Comparison of ENCODE assay signal across 8 cellular contexts in the genomic region with DNA sequence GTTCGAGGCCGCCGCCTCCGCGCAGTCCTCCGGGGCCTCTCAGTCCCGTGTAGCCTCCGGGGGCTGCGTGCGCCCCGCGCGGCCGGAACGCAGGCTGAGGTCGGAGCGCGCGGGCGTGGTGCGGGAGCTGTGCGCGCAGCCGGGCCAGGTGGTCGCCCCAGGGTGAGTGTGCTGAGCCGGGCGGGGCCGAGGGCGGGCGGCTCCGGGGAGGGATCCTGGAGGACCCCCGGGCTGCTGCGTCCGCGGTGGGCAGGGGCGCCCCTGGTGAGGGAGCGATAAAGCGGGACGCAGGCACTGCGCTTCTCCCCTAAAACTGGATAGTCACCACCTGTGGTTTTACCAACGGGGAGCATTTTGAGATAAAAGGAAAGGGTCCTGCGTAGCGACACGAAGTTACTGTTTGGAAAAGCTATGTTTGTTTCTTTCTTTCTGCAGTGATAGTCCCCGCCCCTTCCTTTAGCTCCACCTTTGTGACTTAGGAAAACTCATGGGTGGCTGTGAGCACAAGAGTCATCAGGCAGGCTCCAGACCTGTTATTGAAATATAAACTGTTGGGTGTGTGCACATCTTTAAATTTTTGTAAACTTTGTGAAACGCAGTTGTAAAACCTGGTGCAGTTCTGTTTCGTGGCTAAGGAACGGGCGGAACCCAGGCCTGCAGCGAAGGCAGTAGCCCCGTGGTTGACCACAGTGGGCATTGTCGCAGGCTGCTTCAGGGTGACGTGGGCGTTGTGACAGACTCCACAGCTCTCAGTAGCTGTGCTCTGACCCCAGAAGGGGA. TPM values are rescaled to one million over a fixed set of nuclear protein-coding genes. Genes with fewer than 3 reads are reported as not detected.
DNase-seq lines count a peak whose midpoint lies in the region; ATAC-seq and TF ChIP-seq lines count a peak whose summit lies in the region.

No MANE protein-coding gene starts in this region.

- peaks cover 0 to 1% (median 0%) of the 10 kb centered on the region in 5 donors for H3K9me3 Mint-ChIP-seq in CD8-positive, alpha-beta memory T cell
- H3K9me3 Mint-ChIP-seq in type B pancreatic cell, result no peaks in the 10 kb centered on the region

- peaks cover 53% of the 10 kb centered on the region for H3K79me2 ChIP-seq in KMS-11 (ENCODE audit: insufficient read depth, low read depth)

- ATAC-seq in GM21390 (IDR thresholded peaks at IDR 0.05; ENCODE audit: unreplicated experiment), result peak; percentile 4

- H2AFZ ChIP-seq in KMS-11 (ENCODE audit: low read depth), result peak overlapping the region; percentile 89

- peaks cover 63% of the 10 kb centered on the region for H3K4me1 ChIP-seq in CD8-positive, alpha-beta memory T cell (ENCODE audit: insufficient read depth, low read length)
- peaks cover 17% of the 10 kb centered on the region for H3K4me1 ChIP-seq in KMS-11 (ENCODE audit: low read depth, poor library complexity, severe bottlenecking)
- peaks cover 26% of the 10 kb centered on the region for H3K4me1 ChIP-seq in muscle layer of colon (ENCODE audit: insufficient read depth, low read length)

- peak overlapping the region; percentile 87 to 97 (median 93) for H3K27ac Mint-ChIP-seq in CD8-positive, alpha-beta memory T cell
- peak overlapping the region; percentile 96 for H3K27ac Mint-ChIP-seq in type B pancreatic cell

- TF ChIP-seq CTCF in KMS-11 (conservative IDR thresholded peaks at IDR 0.05; ENCODE audit: low read depth, low read length) (no peak), WI38 (IDR thresholded peaks at IDR 0.05; ENCODE audit: low read depth, low read length) (no peak), type B pancreatic cell (conservative IDR thresholded peaks at IDR 0.05) (peak; percentile 37)

- H3K36me3 Mint-ChIP-seq in CD8-positive, alpha-beta memory T cell, result peaks cover 0 to 29% (median 5%) of the 10 kb centered on the region in 3 donors
- peaks cover 7% of the 10 kb centered on the region for H3K36me3 Mint-ChIP-seq in type B pancreatic cell

- CTCF ChIA-PET in CD8-positive, alpha-beta memory T cell (lab: Charles Lee), result interaction anchor here (0.9 kb wide), 1 partner anchor 10 kb away, joined by 3 read pairs; no protein-coding TSS in a partner anchor

- H3K27me3 ChIP-seq in CD8-positive, alpha-beta memory T cell (ENCODE audit: insufficient read depth, low read length, poor library complexity, severe bottlenecking), result no peaks in the 10 kb centered on the region
- H3K27me3 ChIP-seq in KMS-11 (ENCODE audit: insufficient read depth, low read depth), result no peaks in the 10 kb centered on the region
- H3K27me3 ChIP-seq in muscle layer of colon (ENCODE audit: control insufficient read depth in 1 of 2, insufficient read depth in 2 of 2, low read length in 2 of 2), result no peaks in the 10 kb centered on the region

- peak overlapping the region; percentile 97 for H3K4me2 ChIP-seq in KMS-11

- peak overlapping the region; percentile 94 for H3K27ac ChIP-seq in CD8-positive, alpha-beta memory T cell (ENCODE audit: low read depth, low read length)
- H3K27ac ChIP-seq in KMS-11 (peak overlapping the region; percentile 88), muscle layer of colon (ENCODE audit: low read depth, low read length) (peak overlapping the region; percentile 98)

- peaks cover 0 to 1% of the 10 kb centered on the region in 2 donors for H3K27me3 Mint-ChIP-seq in CD8-positive, alpha-beta memory T cell
- H3K27me3 Mint-ChIP-seq in type B pancreatic cell, result no peaks in the 10 kb centered on the region

- H3K36me3 ChIP-seq in CD8-positive, alpha-beta memory T cell (ENCODE audit: insufficient read depth, low read length), result no peaks in the 10 kb centered on the region
- H3K36me3 ChIP-seq in KMS-11 (ENCODE audit: insufficient read depth) (no peaks in the 10 kb centered on the region; the same call in 1 of the 2 replicates), muscle layer of colon (ENCODE audit: insufficient read depth, low read length) (peaks cover 7% of the 10 kb centered on the region)

- H4K20me1 ChIP-seq in KMS-11 (ENCODE audit: insufficient read depth), result no peaks in the 10 kb centered on the region

- POLR2A ChIA-PET in CD8-positive, alpha-beta memory T cell (lab: Charles Lee), result interaction anchor here (0.9 to 1.3 kb wide), 2 partner anchors 12 to 612 kb away, joined by 3 read pairs; no protein-coding TSS in a partner anchor

- peak overlapping the region; percentile 92 for H3K9ac ChIP-seq in KMS-11
- no peak overlapping the region for H3K9ac ChIP-seq in muscle layer of colon (ENCODE audit: low read length)

- H3K9me3 ChIP-seq in CD8-positive, alpha-beta memory T cell (ENCODE audit: low read length), result no peaks in the 10 kb centered on the region
- no peaks in the 10 kb centered on the region for H3K9me3 ChIP-seq in muscle layer of colon (ENCODE audit: low read length)

- DNase-seq in CD8-positive, alpha-beta memory T cell, result peak; percentile 24 to 64 (median 51)
- peak; percentile 22 for DNase-seq in effector CD4-positive, alpha-beta T cell
- DNase-seq in type B pancreatic cell (ENCODE audit: extremely low spot score, unreplicated experiment), result no peak
- DNase-seq in NCI-H187 treated with DMSO at 0.1 percent for 48 hours (lab: John Stamatoyannopoulos, UW), result no peak

- peak overlapping the region; percentile 90 to 99 (median 94) for H3K4me3 Mint-ChIP-seq in CD8-positive, alpha-beta memory T cell
- H3K4me3 Mint-ChIP-seq in type B pancreatic cell, result peak overlapping the region; percentile 91

- H3K4me1 Mint-ChIP-seq in CD8-positive, alpha-beta memory T cell, result peaks cover 55 to 66% (median 61%) of the 10 kb centered on the region in 3 donors
- peaks cover 17% of the 10 kb centered on the region for H3K4me1 Mint-ChIP-seq in type B pancreatic cell (ENCODE audit: unreplicated experiment)

- peak overlapping the region; percentile 75 for H3K4me3 ChIP-seq in CD8-positive, alpha-beta memory T cell (ENCODE audit: low read length)
- H3K4me3 ChIP-seq in KMS-11 (IDR thresholded peaks at IDR 0.05; ENCODE audit: insufficient read depth, low read depth, low read length) (no peak overlapping the region), WI38 (ENCODE audit: low read depth, low read length) (peak overlapping the region; percentile 85), muscle layer of colon (ENCODE audit: low read depth in 1 of 2, low read length in 2 of 2) (peak overlapping the region; percentile 54 to 87)

RNA-seq across cellular contexts. Expression of a gene that starts 0.7 kb away (rescaled TPM):
- total RNA-seq in CD8-positive, alpha-beta memory T cell, result 10 to 100 TPM; 35.3 to 38.0 TPM
- polyA plus RNA-seq in CD8-positive, alpha-beta memory T cell, result 31.0 TPM
- total RNA-seq in type B pancreatic cell (ENCODE audit: low replicate concordance), result 21.1 and 27.6 TPM in 2 replicates

Comparison
In these comparisons a context has a peak if more than half of its experiments do, and no peak if none do; other contexts are left out.
1. DNase-seq: peak in CD8-positive, alpha-beta memory T cell (5 of 5) and effector CD4-positive, alpha-beta T cell (single experiment); none in type B pancreatic cell (single experiment) and NCI-H187 treated with DMSO at 0.1 percent for 48 hours (single experiment).
2. Peak in every context shown above with its lines, with median percentiles within 50 percentile points of each other: H3K27ac ChIP-seq.